12 cellular contexts compared by ENCODE assay signal in genomic region chr3:15611018-15611417, GRCh38.
"Had no signal": no experiment of that assay in that cellular context is flagged by ENCODE, and none has a peak within 500 bp of the region (broad histone marks: within the 10 kb centered on the region; RNA-seq: fewer than 3 reads in every experiment).

No MANE protein-coding gene starts in this region.

- H3K36me3 ChIP-seq: breast epithelium, upper lobe of right lung had no signal

- ATAC-seq: activated CD4-positive, CD25-positive, alpha-beta regulatory T cell treated with anti-CD3 and anti-CD28 coated beads, Interleukin-2, amount 50 U/mL, for 24 hours; activated T-helper 17 cell treated with anti-CD3 and anti-CD28 coated beads, Interleukin-2, amount 50 U/mL, for 72 hours; stimulated activated naive B cell treated with anti-CD40 and anti-IgM and Interleukin-4, amounts not matched to agents 10 μg/mL and 1 μg/mL and 100 μg/mL, for 72 hours had no signal

- H3K27me3 ChIP-seq: breast epithelium, upper lobe of right lung had no signal

- H3K27ac ChIP-seq: breast epithelium, upper lobe of right lung had no signal

- DNase-seq: activated CD4-positive, alpha-beta T cell treated with anti-CD3 and anti-CD28 coated beads, Interleukin-2, amount 50 U/mL, for 48 hours; activated naive CD4-positive, alpha-beta T cell treated with Interleukin-2 at 50 U/mL for 16 hours; aorta; effector memory CD4-positive, alpha-beta T cell; left cardiac atrium; stimulated activated CD4-positive, alpha-beta T cell treated with anti-CD3 and anti-CD28 coated beads, Interleukin-4, amount 100 ng/mL, for 1 hour; stimulated activated naive B cell treated with anti-CD40 and anti-IgM and Interleukin-4, amounts not matched to agents 10 μg/mL and 1 μg/mL and 100 μg/mL, for 72 hours; SW 1271; upper lobe of right lung had no signal

- H3K4me3 ChIP-seq: breast epithelium, upper lobe of right lung had no signal

- H3K9me3 ChIP-seq: breast epithelium, upper lobe of right lung had no signal

- H3K4me1 ChIP-seq: breast epithelium had no signal
